In the genomic region with DNA sequence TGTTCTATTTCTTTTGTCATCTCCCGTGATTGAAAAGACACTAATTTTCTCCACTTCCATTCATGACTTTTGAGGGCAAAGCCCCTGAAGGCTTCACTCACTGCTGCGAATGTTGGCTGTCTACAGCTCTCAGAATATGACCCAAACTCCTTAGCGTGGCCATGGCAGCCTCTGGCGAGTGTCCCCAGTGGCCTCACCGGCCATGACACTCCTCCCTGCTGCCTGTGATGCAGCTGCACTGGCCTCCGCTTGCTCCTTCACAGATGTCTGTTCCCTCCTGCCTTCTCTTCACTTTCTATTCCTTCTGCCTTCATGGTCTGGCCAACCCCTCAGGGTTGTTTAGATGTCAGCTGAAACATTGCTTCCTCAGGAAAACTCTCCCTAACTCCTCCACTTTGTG, we compare ENCODE assay signal across 14 cellular contexts. TPM values are rescaled to one million over a fixed set of nuclear protein-coding genes. Genes with fewer than 3 reads are reported as not detected.
DNase-seq lines count a peak whose midpoint lies in the region; ATAC-seq and TF ChIP-seq lines count a peak whose summit lies in the region.
"Had no signal": no experiment of that assay in that cellular context is flagged by ENCODE, and none has a peak within 500 bp of the region (broad histone marks: within the 10 kb centered on the region; RNA-seq: fewer than 3 reads in every experiment).

No MANE protein-coding gene starts in this region.

- 73 to 79% (median 78%) methylated on average over 6 of the region's 6 CpGs for WGBS in ovary, 3 donors

- ATAC-seq in GM23338 = peak; percentile 61
- ATAC-seq in GM21526 (IDR thresholded peaks at IDR 0.05; ENCODE audit: low FRiP score, unreplicated experiment) = no peak
- ATAC-seq: PC-3, Right ventricle myocardium inferior had no signal

- DNase-seq in GM23338 (ENCODE audit: low spot score) (peak; percentile 25), SK-MEL-5 (ENCODE audit: low read depth, low spot score) (peak; percentile 4), cardiac fibroblast (ENCODE audit: low read depth in 2 of 2) (no peak), osteocyte (ENCODE audit: extremely low spot score, unreplicated experiment) (peak; percentile 64), ovary (no peak), T-helper 9 cell (no peak)
- DNase-seq: H7, NCI-H1436 treated with DMSO at 0.1 percent for 48 hours, NCI-H2081, NCI-H524 treated with DMSO at 0.1 percent for 48 hours, PC-3 had no signal

- H3K79me2 ChIP-seq in GM23338 (replicated peaks; ENCODE audit: insufficient read depth) = no peaks in the 10 kb centered on the region

- TF ChIP-seq CTCF in GM23338 (conservative IDR thresholded peaks at IDR 0.05; ENCODE audit: low read depth in 2 of 2) = 0 out of 4 replicates have a peak, but pooled peaks of 1 of the 2 experiments have one; percentile 15
- TF ChIP-seq CTCF in cardiac fibroblast (IDR thresholded peaks at IDR 0.05; ENCODE audit: low read depth, low read length) = peak; percentile 16
- no peak for TF ChIP-seq CTCF in osteocyte (IDR thresholded peaks at IDR 0.05)
- no peak for TF ChIP-seq CTCF in ovary (IDR thresholded peaks at IDR 0.05)

- no peaks in the 10 kb centered on the region for H4K20me1 ChIP-seq in GM23338 (replicated peaks; ENCODE audit: insufficient read depth)

- in situ Hi-C loops in SK-MEL-5 (cut with HindIII; ENCODE audit: low pct_unique_long_range_greater_than_20kb, low sequenced_read_pairs) = no loop called here

- no peak overlapping the region for H3K4me3 ChIP-seq in GM23338
- no peak overlapping the region for H3K4me3 ChIP-seq in cardiac fibroblast (replicated peaks in 1 of 2; ENCODE audit: low read depth in 2 of 2, low read length in 2 of 2)
- H3K4me3 ChIP-seq in ovary = no peak overlapping the region

- intact Hi-C loops in ovary (cut with DNase I) = no loop called here

- H3K4me2 ChIP-seq in GM23338 = no peak overlapping the region

- H3K36me3 Mint-ChIP-seq in GM23338 (ENCODE audit: low read depth) (peaks cover 5% of the 10 kb centered on the region), osteocyte (ENCODE audit: unreplicated experiment) (no peaks in the 10 kb centered on the region)

- H3K27me3 ChIP-seq in GM23338 (ENCODE audit: insufficient read depth) = no peaks in the 10 kb centered on the region
- H3K27me3 ChIP-seq in ovary = no peaks in the 10 kb centered on the region

- no peaks in the 10 kb centered on the region for H3K9me3 ChIP-seq in ovary

- no peak overlapping the region for H2AFZ ChIP-seq in GM23338

- H3K4me1 ChIP-seq in GM23338 (ENCODE audit: insufficient read depth) (peaks cover 2% of the 10 kb centered on the region), ovary (ENCODE audit: insufficient read depth) (no peaks in the 10 kb centered on the region)

- no peaks in the 10 kb centered on the region for H3K9me2 ChIP-seq in GM23338 (ENCODE audit: insufficient read depth)

- TF ChIP-seq POLR2A in ovary (IDR thresholded peaks at IDR 0.05) = no peak

- H3K27ac Mint-ChIP-seq in GM23338 = no peak overlapping the region
- no peak overlapping the region for H3K27ac Mint-ChIP-seq in osteocyte (ENCODE audit: unreplicated experiment)
- H3K27ac Mint-ChIP-seq: B cell had no signal

- H3K9me3 Mint-ChIP-seq in GM23338 = peaks cover 13% of the 10 kb centered on the region
- no peaks in the 10 kb centered on the region for H3K9me3 Mint-ChIP-seq in osteocyte (ENCODE audit: unreplicated experiment)

- no peaks in the 10 kb centered on the region for H3K36me3 ChIP-seq in GM23338 (ENCODE audit: insufficient read depth)
- no peaks in the 10 kb centered on the region for H3K36me3 ChIP-seq in ovary

- H3F3A ChIP-seq in GM23338 (replicated peaks; ENCODE audit: low read depth) = no peaks in the 10 kb centered on the region

- TF ChIP-seq EP300 in ovary (IDR thresholded peaks at IDR 0.05) = no peak

- H3K4me1 Mint-ChIP-seq in GM23338 (peaks cover 7% of the 10 kb centered on the region), osteocyte (ENCODE audit: unreplicated experiment) (no peaks in the 10 kb centered on the region)
- H3K4me1 Mint-ChIP-seq: B cell had no signal

- H3K27me3 Mint-ChIP-seq in GM23338 (ENCODE audit: insufficient read depth, low read depth, poor library complexity) (peaks cover 6% of the 10 kb centered on the region), osteocyte (ENCODE audit: unreplicated experiment) (no peaks in the 10 kb centered on the region)

- H3K27ac ChIP-seq in GM23338 (ENCODE audit: low read depth) = no peak overlapping the region
- no peak overlapping the region for H3K27ac ChIP-seq in ovary

- H3K4me3 Mint-ChIP-seq in GM23338 = no peak overlapping the region
- H3K4me3 Mint-ChIP-seq in osteocyte (ENCODE audit: unreplicated experiment) = no peak overlapping the region
- H3K4me3 Mint-ChIP-seq: B cell had no signal

TF ChIP-seq in GM23338, 12 proteins besides CTCF, POLR2A, EP300 and RAD21:
- TF ChIP-seq ZNF114 (CRISPR knock-in tag; IDR thresholded peaks at IDR 0.05) = no peak
- TF ChIP-seq, protein P1, sequence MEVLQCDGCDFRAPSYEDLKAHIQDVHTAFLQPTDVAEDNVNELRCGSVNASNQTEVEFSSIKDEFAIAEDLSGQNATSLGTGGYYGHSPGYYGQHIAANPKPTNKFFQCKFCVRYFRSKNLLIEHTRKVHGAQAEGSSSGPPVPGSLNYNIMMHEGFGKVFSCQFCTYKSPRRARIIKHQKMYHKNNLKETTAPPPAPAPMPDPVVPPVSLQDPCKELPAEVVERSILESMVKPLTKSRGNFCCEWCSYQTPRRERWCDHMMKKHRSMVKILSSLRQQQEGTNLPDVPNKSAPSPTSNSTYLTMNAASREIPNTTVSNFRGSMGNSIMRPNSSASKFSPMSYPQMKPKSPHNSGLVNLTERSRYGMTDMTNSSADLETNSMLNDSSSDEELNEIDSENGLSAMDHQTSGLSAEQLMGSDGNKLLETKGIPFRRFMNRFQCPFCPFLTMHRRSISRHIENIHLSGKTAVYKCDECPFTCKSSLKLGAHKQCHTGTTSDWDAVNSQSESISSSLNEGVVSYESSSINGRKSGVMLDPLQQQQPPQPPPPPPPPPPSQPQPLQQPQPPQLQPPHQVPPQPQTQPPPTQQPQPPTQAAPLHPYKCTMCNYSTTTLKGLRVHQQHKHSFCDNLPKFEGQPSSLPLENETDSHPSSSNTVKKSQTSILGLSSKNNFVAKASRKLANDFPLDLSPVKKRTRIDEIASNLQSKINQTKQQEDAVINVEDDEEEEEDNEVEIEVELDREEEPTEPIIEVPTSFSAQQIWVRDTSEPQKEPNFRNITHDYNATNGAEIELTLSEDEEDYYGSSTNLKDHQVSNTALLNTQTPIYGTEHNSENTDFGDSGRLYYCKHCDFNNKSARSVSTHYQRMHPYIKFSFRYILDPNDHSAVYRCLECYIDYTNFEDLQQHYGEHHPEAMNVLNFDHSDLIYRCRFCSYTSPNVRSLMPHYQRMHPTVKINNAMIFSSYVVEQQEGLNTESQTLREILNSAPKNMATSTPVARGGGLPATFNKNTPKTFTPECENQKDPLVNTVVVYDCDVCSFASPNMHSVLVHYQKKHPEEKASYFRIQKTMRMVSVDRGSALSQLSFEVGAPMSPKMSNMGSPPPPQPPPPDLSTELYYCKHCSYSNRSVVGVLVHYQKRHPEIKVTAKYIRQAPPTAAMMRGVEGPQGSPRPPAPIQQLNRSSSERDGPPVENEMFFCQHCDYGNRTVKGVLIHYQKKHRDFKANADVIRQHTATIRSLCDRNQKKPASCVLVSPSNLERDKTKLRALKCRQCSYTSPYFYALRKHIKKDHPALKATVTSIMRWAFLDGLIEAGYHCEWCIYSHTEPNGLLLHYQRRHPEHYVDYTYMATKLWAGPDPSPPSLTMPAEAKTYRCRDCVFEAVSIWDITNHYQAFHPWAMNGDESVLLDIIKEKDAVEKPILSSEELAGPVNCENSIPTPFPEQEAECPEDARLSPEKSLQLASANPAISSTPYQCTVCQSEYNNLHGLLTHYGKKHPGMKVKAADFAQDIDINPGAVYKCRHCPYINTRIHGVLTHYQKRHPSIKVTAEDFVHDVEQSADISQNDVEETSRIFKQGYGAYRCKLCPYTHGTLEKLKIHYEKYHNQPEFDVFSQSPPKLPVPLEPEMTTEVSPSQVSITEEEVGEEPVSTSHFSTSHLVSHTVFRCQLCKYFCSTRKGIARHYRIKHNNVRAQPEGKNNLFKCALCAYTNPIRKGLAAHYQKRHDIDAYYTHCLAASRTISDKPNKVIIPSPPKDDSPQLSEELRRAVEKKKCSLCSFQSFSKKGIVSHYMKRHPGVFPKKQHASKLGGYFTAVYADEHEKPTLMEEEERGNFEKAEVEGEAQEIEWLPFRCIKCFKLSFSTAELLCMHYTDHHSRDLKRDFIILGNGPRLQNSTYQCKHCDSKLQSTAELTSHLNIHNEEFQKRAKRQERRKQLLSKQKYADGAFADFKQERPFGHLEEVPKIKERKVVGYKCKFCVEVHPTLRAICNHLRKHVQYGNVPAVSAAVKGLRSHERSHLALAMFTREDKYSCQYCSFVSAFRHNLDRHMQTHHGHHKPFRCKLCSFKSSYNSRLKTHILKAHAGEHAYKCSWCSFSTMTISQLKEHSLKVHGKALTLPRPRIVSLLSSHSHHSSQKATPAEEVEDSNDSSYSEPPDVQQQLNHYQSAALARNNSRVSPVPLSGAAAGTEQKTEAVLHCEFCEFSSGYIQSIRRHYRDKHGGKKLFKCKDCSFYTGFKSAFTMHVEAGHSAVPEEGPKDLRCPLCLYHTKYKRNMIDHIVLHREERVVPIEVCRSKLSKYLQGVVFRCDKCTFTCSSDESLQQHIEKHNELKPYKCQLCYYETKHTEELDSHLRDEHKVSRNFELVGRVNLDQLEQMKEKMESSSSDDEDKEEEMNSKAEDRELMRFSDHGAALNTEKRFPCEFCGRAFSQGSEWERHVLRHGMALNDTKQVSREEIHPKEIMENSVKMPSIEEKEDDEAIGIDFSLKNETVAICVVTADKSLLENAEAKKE (CRISPR knock-in tag; IDR thresholded peaks at IDR 0.05) = no peak

RNA-seq across cellular contexts. Expression of gene PTPRF, which starts 30.8 kb away (rescaled TPM):
- 154 and 173 TPM in 2 replicates for total RNA-seq in GM23338 (2014; rRNA removed; shearing (Covaris generic))
- 48.7 and 52.4 TPM in 2 replicates for polyA plus RNA-seq in GM23338 (2016; fragmentation: Nextera tagmentation; extraction: Ambion mirVana)
- total RNA-seq in SK-MEL-5 (2014; rRNA removed; shearing (Covaris generic)) = 6.3 and 8.7 TPM in 2 replicates
- polyA plus RNA-seq in SK-MEL-5 (2015; cell fraction: cytosol; rRNA removed) = 30.8 and 40.2 TPM in 2 replicates
- polyA plus RNA-seq in SK-MEL-5 (2015; cell fraction: nucleus; rRNA removed) = 19.2 and 22.1 TPM in 2 replicates
- total RNA-seq in osteocyte = 37.3 and 45.1 TPM in 2 replicates
- total RNA-seq in ovary = 100 to 1,000 TPM in 3 of 7 donors, 10 to 100 TPM in 4; 26.3 to 165 (median 95.5) TPM
- 10 to 100 TPM; 24.4 to 35.4 TPM for polyA plus RNA-seq in ovary

RNA-seq across cellular contexts. Expression of gene HYI, which starts 46.2 kb away (rescaled TPM):
- total RNA-seq in GM23338 (2014; rRNA removed; shearing (Covaris generic)) = 13.2 and 18.9 TPM in 2 replicates
- polyA plus RNA-seq in GM23338 (2016; fragmentation: Nextera tagmentation; extraction: Ambion mirVana) (13.5 and 14.3 TPM in 2 replicates), ovary (10 to 100 TPM; 16.6 to 77.2 TPM)
- 0.74 and 2.5 TPM in 2 replicates for total RNA-seq in SK-MEL-5 (2014; rRNA removed; shearing (Covaris generic))
- polyA plus RNA-seq in SK-MEL-5 (2015; cell fraction: cytosol; rRNA removed) = 1.6 and 2.2 TPM in 2 replicates
- polyA plus RNA-seq in SK-MEL-5 (2015; cell fraction: nucleus; rRNA removed) = 5.4 and 7.5 TPM in 2 replicates
- total RNA-seq in osteocyte (43.2 and 45.9 TPM in 2 replicates), ovary (10 to 100 TPM; 57.3 to 94.4 (median 78.9) TPM)

Comparison
In these comparisons a context has a peak if more than half of its experiments do, and no peak if none do; other contexts are left out.
1. DNase-seq: peak in GM23338 (single experiment), SK-MEL-5 (single experiment) and osteocyte (single experiment); none in cardiac fibroblast (0 of 2), ovary (0 of 5) and T-helper 9 cell (single experiment).